Comparison of ENCODE assay signal across 8 cellular contexts in genomic region chr1:151340870-151341754, GRCh38. TPM values are rescaled to one million over a fixed set of nuclear protein-coding genes. Genes with fewer than 3 reads are reported as not detected.
A peak's percentile ranks its signal among the peaks of the same experiment; 100 is the strongest.
DNase-seq lines count a peak whose midpoint lies in the region; ATAC-seq and TF ChIP-seq lines count a peak whose summit lies in the region.

No MANE protein-coding gene starts in this region.

- H3K4me3 ChIP-seq in rectal smooth muscle tissue (ENCODE audit: low read length), result no peak overlapping the region

- ATAC-seq in left cardiac atrium (peak; percentile 86 to 89), HG03342 (IDR thresholded peaks at IDR 0.05; ENCODE audit: unreplicated experiment) (no peak)

- DNase-seq in AG08396 (ENCODE audit: low spot score) (peak; percentile 60), NCI-H1092 treated with DMSO at 0.1 percent for 48 hours (lab: John Stamatoyannopoulos, UW) (peak; percentile 83), SK-MEL-5 (ENCODE audit: low read depth, low spot score) (peak; percentile 97), amygdala (lab: John Stamatoyannopoulos, UW) (peak in 35 of 56 donors; percentile 1 to 74 (median 29)), left cardiac atrium (no peak)

- peak; percentile 1 for TF ChIP-seq POLR2A in GM18951 (IDR thresholded peaks at IDR 0.05; ENCODE audit: extremely low read depth, insufficient read depth, insufficient read length)

- H3K9ac ChIP-seq in rectal smooth muscle tissue (ENCODE audit: low read length), result no peak overlapping the region

- peaks cover 3% of the 10 kb centered on the region for H3K4me1 ChIP-seq in rectal smooth muscle tissue (ENCODE audit: control insufficient read depth, insufficient read depth, low read length)

- in situ Hi-C loops in GM18951 (cut with MboI; ENCODE audit: low sequenced_read_pairs, unreplicated experiment) (no loop called here), SK-MEL-5 (cut with HindIII; ENCODE audit: low pct_unique_long_range_greater_than_20kb, low sequenced_read_pairs) (no loop called here)

- H3K36me3 ChIP-seq in rectal smooth muscle tissue (ENCODE audit: control insufficient read depth, insufficient read depth, low read length), result peaks cover 13% of the 10 kb centered on the region

- peak overlapping the region; percentile 58 for H3K27ac ChIP-seq in rectal smooth muscle tissue (ENCODE audit: low read depth, low read length)

- intact Hi-C loops in left cardiac atrium (cut with DNase I), result loop anchor here (1.0 to 10.0 kb wide), 3 partner anchors 39 to 146 kb away; partner anchors contain the start of genes PIP5K1A (in 1 of the 2) and VPS72 (in 1 of the 2)

- H3K27me3 ChIP-seq in rectal smooth muscle tissue (ENCODE audit: control insufficient read depth, insufficient read depth, low read length), result no peaks in the 10 kb centered on the region

RNA-seq across cellular contexts. Expression of gene RFX5, which starts 5.9 kb away (rescaled TPM):
- total RNA-seq in SK-MEL-5 (2014; rRNA removed; shearing (Covaris generic)), result 102 and 125 TPM in 2 replicates
- 83.4 and 86.1 TPM in 2 replicates for polyA plus RNA-seq in SK-MEL-5 (2015; cell fraction: cytosol; rRNA removed)
- 230 and 287 TPM in 2 replicates for polyA plus RNA-seq in SK-MEL-5 (2015; cell fraction: nucleus; rRNA removed)
- 10 to 100 TPM; 23.1 to 23.8 TPM for total RNA-seq in left cardiac atrium

RNA-seq across cellular contexts. Expression of gene PI4KB, which starts 13.9 kb away (rescaled TPM):
- 49.4 and 49.6 TPM in 2 replicates for total RNA-seq in SK-MEL-5 (2014; rRNA removed; shearing (Covaris generic))
- polyA plus RNA-seq in SK-MEL-5 (2015; cell fraction: cytosol; rRNA removed), result 105 and 123 TPM in 2 replicates
- 146 and 187 TPM in 2 replicates for polyA plus RNA-seq in SK-MEL-5 (2015; cell fraction: nucleus; rRNA removed)
- total RNA-seq in left cardiac atrium, result 10 to 100 TPM; 46.3 to 49.4 TPM

RNA-seq across cellular contexts. Expression of gene SELENBP1, which starts 31.4 kb away (rescaled TPM):
- 1.4 and 2.6 TPM in 2 replicates for total RNA-seq in SK-MEL-5 (2014; rRNA removed; shearing (Covaris generic))
- polyA plus RNA-seq in SK-MEL-5 (2015; cell fraction: cytosol; rRNA removed), result 1.3 and 3.9 TPM in 2 replicates
- polyA plus RNA-seq in SK-MEL-5 (2015; cell fraction: nucleus; rRNA removed), result 5.8 and 8.3 TPM in 2 replicates
- total RNA-seq in left cardiac atrium, result 10 to 100 TPM; 30.6 to 82.2 TPM

RNA-seq across cellular contexts. Expression of gene PSMB4, which starts 58.3 kb away (rescaled TPM):
- 940 and 1,049 TPM in 2 replicates for total RNA-seq in SK-MEL-5 (2014; rRNA removed; shearing (Covaris generic))
- 665 and 697 TPM in 2 replicates for polyA plus RNA-seq in SK-MEL-5 (2015; cell fraction: cytosol; rRNA removed)
- 1,086 and 1,191 TPM in 2 replicates for polyA plus RNA-seq in SK-MEL-5 (2015; cell fraction: nucleus; rRNA removed)
- 100 to 1,000 TPM; 163 to 197 TPM for total RNA-seq in left cardiac atrium

RNA-seq across cellular contexts. Expression of gene ZNF687, which starts 59.0 kb away (rescaled TPM):
- 29.0 and 31.0 TPM in 2 replicates for total RNA-seq in SK-MEL-5 (2014; rRNA removed; shearing (Covaris generic))
- polyA plus RNA-seq in SK-MEL-5 (2015; cell fraction: cytosol; rRNA removed), result 41.3 and 49.3 TPM in 2 replicates
- 52.9 and 67.5 TPM in 2 replicates for polyA plus RNA-seq in SK-MEL-5 (2015; cell fraction: nucleus; rRNA removed)
- total RNA-seq in left cardiac atrium, result 10 to 100 TPM; 12.8 to 15.6 TPM
